Comparison of ENCODE assay signal across 8 cellular contexts in genomic region chr1:171841050-171841910, GRCh38. TPM values are rescaled to one million over a fixed set of nuclear protein-coding genes. Genes with fewer than 3 reads are reported as not detected.
DNase-seq lines count a peak whose midpoint lies in the region; ATAC-seq and TF ChIP-seq lines count a peak whose summit lies in the region.

DNM3 (plus strand) TSS chr1:171841498; CDS start chr1:171841657, 159 bp downstream.

- no peaks in the 10 kb centered on the region for H3K79me2 ChIP-seq in parathyroid adenoma

- H3K4me1 Mint-ChIP-seq in activated naive CD8-positive, alpha-beta T cell treated with anti-CD3 and anti-CD28 coated beads, Interleukin-2, amount 50 U/mL, for 24 hours: peaks cover 16% of the 10 kb centered on the region

- TF ChIP-seq CTCF in cardiac muscle cell (IDR thresholded peaks at IDR 0.05; ENCODE audit: low read depth, low read length): no peak
- no peak for TF ChIP-seq CTCF in parathyroid adenoma (IDR thresholded peaks at IDR 0.05)

- DNase-seq in DMS53 treated with DMSO at 0.1 percent for 48 hours (lab: John Stamatoyannopoulos, UW; ENCODE audit: unreplicated experiment) (peak; percentile 79), LHCN-M2 (ENCODE audit: low read depth) (peak; percentile 52), cardiac muscle cell (ENCODE audit: low read depth in 1 of 2, low spot score in 1 of 2) (peak; percentile 88 to 91)
- peak; percentile 79 for DNase-seq in activated naive CD8-positive, alpha-beta T cell treated with anti-CD3 and anti-CD28 coated beads, Interleukin-2, amount 50 U/mL, for 24 hours

- H3K27ac ChIP-seq in cardiac muscle cell (no peak within 1 kb of the TSS), parathyroid adenoma (peak within 1 kb of the TSS; percentile 57), thymus (ENCODE audit: low read depth) (no peak within 1 kb of the TSS)

- H3K27ac Mint-ChIP-seq in activated naive CD8-positive, alpha-beta T cell treated with anti-CD3 and anti-CD28 coated beads, Interleukin-2, amount 50 U/mL, for 24 hours: peak within 1 kb of the TSS; percentile 67

- 1% methylated on average over 85 of the region's 85 CpGs for WGBS in thymus

- H3K36me3 ChIP-seq in cardiac muscle cell: no peaks in the 10 kb centered on the region
- no peaks in the 10 kb centered on the region for H3K36me3 ChIP-seq in parathyroid adenoma (ENCODE audit: control insufficient read depth, insufficient read depth, low read length)
- no peaks in the 10 kb centered on the region for H3K36me3 ChIP-seq in thymus (ENCODE audit: control insufficient read depth, insufficient read depth)

- H3K27me3 ChIP-seq in cardiac muscle cell (peaks cover 50% of the 10 kb centered on the region), parathyroid adenoma (ENCODE audit: control insufficient read depth, insufficient read depth, low read length) (no peaks in the 10 kb centered on the region), thymus (ENCODE audit: control insufficient read depth, insufficient read depth) (no peaks in the 10 kb centered on the region)

- peak within 1 kb of the TSS; percentile 95 for H3K4me2 ChIP-seq in parathyroid adenoma (ENCODE audit: low read length)

- no peak within 1 kb of the TSS for H3K9ac ChIP-seq in parathyroid adenoma

- peaks cover 29% of the 10 kb centered on the region for H3K27me3 Mint-ChIP-seq in activated naive CD8-positive, alpha-beta T cell treated with anti-CD3 and anti-CD28 coated beads, Interleukin-2, amount 50 U/mL, for 24 hours

- H3K4me1 ChIP-seq in cardiac muscle cell (ENCODE audit: low read depth) (no peaks in the 10 kb centered on the region), parathyroid adenoma (no peaks in the 10 kb centered on the region), thymus (ENCODE audit: control insufficient read depth, insufficient read depth, low read length) (no peaks in the 10 kb centered on the region)

- peak within 1 kb of the TSS; percentile 82 for H3K4me3 Mint-ChIP-seq in activated naive CD8-positive, alpha-beta T cell treated with anti-CD3 and anti-CD28 coated beads, Interleukin-2, amount 50 U/mL, for 24 hours

- no peaks in the 10 kb centered on the region for H3K9me3 Mint-ChIP-seq in activated naive CD8-positive, alpha-beta T cell treated with anti-CD3 and anti-CD28 coated beads, Interleukin-2, amount 50 U/mL, for 24 hours

- ATAC-seq in GM21786 (IDR thresholded peaks at IDR 0.05; ENCODE audit: unreplicated experiment) (peak; percentile 84), SK-N-SH treated with all-trans-retinoic acid at 6 μM for 48 hours (peak; percentile 94)
- peak; percentile 93 for ATAC-seq in activated naive CD8-positive, alpha-beta T cell treated with anti-CD3 and anti-CD28 coated beads, Interleukin-2, amount 50 U/mL, for 24 hours

- no peaks in the 10 kb centered on the region for H3K36me3 Mint-ChIP-seq in activated naive CD8-positive, alpha-beta T cell treated with anti-CD3 and anti-CD28 coated beads, Interleukin-2, amount 50 U/mL, for 24 hours (ENCODE audit: low read depth)

- H2AFZ ChIP-seq in parathyroid adenoma: peak within 1 kb of the TSS; percentile 95

- H3K9me3 ChIP-seq in cardiac muscle cell (ENCODE audit: low read depth) (no peaks in the 10 kb centered on the region), parathyroid adenoma (ENCODE audit: control insufficient read depth, low read length) (no peaks in the 10 kb centered on the region), thymus (ENCODE audit: control insufficient read depth) (no peaks in the 10 kb centered on the region)

- H3K4me3 ChIP-seq in cardiac muscle cell (peak within 1 kb of the TSS; percentile 57), parathyroid adenoma (ENCODE audit: low read depth, low read length) (peak within 1 kb of the TSS; percentile 59), thymus (ENCODE audit: low read length) (peak within 1 kb of the TSS; percentile 67)

TF ChIP-seq in SK-N-SH treated with all-trans-retinoic acid at 6 μM for 48 hours, 23 proteins besides CTCF, POLR2A, EP300 and RAD21:
- peak; percentile 53; the same call in 1 of the 2 replicates for TF ChIP-seq ZFP3 (CRISPR knock-in tag; IDR thresholded peaks at IDR 0.05)
- no peak for TF ChIP-seq ZNF8 (CRISPR knock-in tag; IDR thresholded peaks at IDR 0.05)
- no peak for TF ChIP-seq POU6F1 (CRISPR knock-in tag; IDR thresholded peaks at IDR 0.05; ENCODE audit: borderline replicate concordance, low read depth)

RNA-seq across cellular contexts. Expression of gene DNM3, which starts in this region (rescaled TPM):
- 0.13 and 0.23 TPM in 2 replicates for total RNA-seq in LHCN-M2 (2014; rRNA removed)
- polyA plus RNA-seq in LHCN-M2 (2012): 0.27 TPM
- 0.42 and 0.56 TPM in 2 replicates for total RNA-seq in cardiac muscle cell
- 0.49 TPM in 1 of 2 replicates, not detected in the other for polyA plus RNA-seq in cardiac muscle cell
- polyA plus RNA-seq in thymus: 1.9 TPM

Comparison
In these comparisons a context has a peak if more than half of its experiments do, and no peak if none do; other contexts are left out.
1. Peak in DNase-seq in LHCN-M2; RNA of the gene not detected or under 1 TPM.
2. Peak in DNase-seq and H3K4me3 ChIP-seq in cardiac muscle cell; RNA of the gene not detected or under 1 TPM.